Comparison of ENCODE assay signal across 8 cellular contexts in genomic region chr12:6928703-6929407, GRCh38. TPM values are rescaled to one million over a fixed set of nuclear protein-coding genes. Genes with fewer than 3 reads are reported as not detected.
DNase-seq lines count a peak whose midpoint lies in the region; TF ChIP-seq lines count a peak whose summit lies in the region.

No MANE protein-coding gene starts in this region.

- H3K4me3 ChIP-seq in iPS-18a (ENCODE audit: low read length) (peak overlapping the region; percentile 95), stomach (peak overlapping the region; percentile 64 to 95 (median 86))

- no peaks in the 10 kb centered on the region for H3K9me3 Mint-ChIP-seq in activated T-helper 2 cell treated with anti-CD3 and anti-CD28 coated beads, Interferon-gamma antibody, Interleukin-2, Interleukin-4, amounts not matched to agents 10 μg/mL and 5 μg/mL and 100 μg/mL, durations not matched to agents 14 hours and 24 hours and 36 hours

- H3K4me3 Mint-ChIP-seq in activated T-helper 2 cell treated with anti-CD3 and anti-CD28 coated beads, Interferon-gamma antibody, Interleukin-2, Interleukin-4, amounts not matched to agents 10 μg/mL and 5 μg/mL and 100 μg/mL, durations not matched to agents 14 hours and 24 hours and 36 hours (ENCODE audit: low read depth): peak overlapping the region; percentile 94

- H3K9ac ChIP-seq in iPS-18a (ENCODE audit: low read length): peak overlapping the region; percentile 78

- H3K4me1 ChIP-seq in iPS-18a (ENCODE audit: control insufficient read depth, low read depth, low read length): peaks cover 41% of the 10 kb centered on the region
- H3K4me1 ChIP-seq in stomach: peaks cover 56 to 89% (median 77%) of the 10 kb centered on the region in 4 donors

- no peak for TF ChIP-seq POLR2A in stomach (IDR thresholded peaks at IDR 0.05)

- no peak for TF ChIP-seq CTCF in stomach (IDR thresholded peaks at IDR 0.05)

- no peak for TF ChIP-seq EP300 in stomach (IDR thresholded peaks at IDR 0.05)

- WGBS in stomach, 5 donors: 5 to 13% (median 9%) methylated on average over 19 of the region's 19 CpGs

- intact Hi-C loops in activated T-helper 2 cell treated with anti-CD3 and anti-CD28 coated beads, Interferon-gamma antibody, Interleukin-2, Interleukin-4, amounts not matched to agents 10 μg/mL and 5 μg/mL and 100 μg/mL, durations not matched to agents 14 hours and 24 hours and 36 hours (cut with micrococcal nuclease): no loop called here
- intact Hi-C loops in stomach (cut with DNase I; ENCODE audit: low total_unique reads): no loop called here

- H3K27me3 ChIP-seq in iPS-18a (ENCODE audit: control insufficient read depth, insufficient read depth, low read length) (no peaks in the 10 kb centered on the region), stomach (no peaks in the 10 kb centered on the region)

- H3K27ac ChIP-seq in iPS-18a (ENCODE audit: low read length) (no peak overlapping the region), stomach (peak overlapping the region; percentile 90 to 99 (median 97))

- DNase-seq in NCI-H1092 treated with DMSO at 0.1 percent for 48 hours (lab: John Stamatoyannopoulos, UW): peak; percentile 14
- DNase-seq in NCI-H1092 (lab: John Stamatoyannopoulos, UW): no peak
- no peak for DNase-seq in activated T-helper 2 cell treated with anti-CD3 and anti-CD28 coated beads, Interferon-gamma antibody, Interleukin-2, Interleukin-4, amounts not matched to agents 10 μg/mL and 5 μg/mL and 100 μg/mL, durations not matched to agents 14 hours and 24 hours and 36 hours (ENCODE audit: low spot score)
- DNase-seq in stomach: no peak
- no peak for DNase-seq in NCI-H2029 (lab: John Stamatoyannopoulos, UW)
- no peak for DNase-seq in SIG-M5 treated with dmso at 0.1 percent for 504 hours (lab: John Stamatoyannopoulos, UW; ENCODE audit: unreplicated experiment)
- no peak for DNase-seq in effector CD4-positive, alpha-beta T cell

- H3K4me1 Mint-ChIP-seq in activated T-helper 2 cell treated with anti-CD3 and anti-CD28 coated beads, Interferon-gamma antibody, Interleukin-2, Interleukin-4, amounts not matched to agents 10 μg/mL and 5 μg/mL and 100 μg/mL, durations not matched to agents 14 hours and 24 hours and 36 hours (ENCODE audit: low read depth): peaks cover 65% of the 10 kb centered on the region

- H3K27me3 Mint-ChIP-seq in activated T-helper 2 cell treated with anti-CD3 and anti-CD28 coated beads, Interferon-gamma antibody, Interleukin-2, Interleukin-4, amounts not matched to agents 10 μg/mL and 5 μg/mL and 100 μg/mL, durations not matched to agents 14 hours and 24 hours and 36 hours (ENCODE audit: low read depth): no peaks in the 10 kb centered on the region

- peak overlapping the region; percentile 85 for H3K27ac Mint-ChIP-seq in activated T-helper 2 cell treated with anti-CD3 and anti-CD28 coated beads, Interferon-gamma antibody, Interleukin-2, Interleukin-4, amounts not matched to agents 10 μg/mL and 5 μg/mL and 100 μg/mL, durations not matched to agents 14 hours and 24 hours and 36 hours

- no peaks in the 10 kb centered on the region for H3K9me3 ChIP-seq in iPS-18a (ENCODE audit: control insufficient read depth, low read depth, low read length)
- H3K9me3 ChIP-seq in stomach: no peaks in the 10 kb centered on the region

- peaks cover 26% of the 10 kb centered on the region for H3K36me3 Mint-ChIP-seq in activated T-helper 2 cell treated with anti-CD3 and anti-CD28 coated beads, Interferon-gamma antibody, Interleukin-2, Interleukin-4, amounts not matched to agents 10 μg/mL and 5 μg/mL and 100 μg/mL, durations not matched to agents 14 hours and 24 hours and 36 hours (ENCODE audit: low read depth)

- H3K36me3 ChIP-seq in iPS-18a (ENCODE audit: control insufficient read depth, low read depth, low read length): peaks cover 15% of the 10 kb centered on the region
- H3K36me3 ChIP-seq in stomach: peaks cover 0 to 13% (median 7%) of the 10 kb centered on the region in 4 donors

RNA-seq across cellular contexts. Expression of gene ATN1, which starts 1.1 kb away (rescaled TPM):
- 66.8 and 70.5 TPM in 2 replicates for total RNA-seq in activated T-helper 2 cell treated with anti-CD3 and anti-CD28 coated beads, Interferon-gamma antibody, Interleukin-2, Interleukin-4, amounts not matched to agents 10 μg/mL and 5 μg/mL and 100 μg/mL, durations not matched to agents 14 hours and 24 hours and 36 hours
- 100 to 1,000 TPM in 3 of 5 donors, 10 to 100 TPM in 2; 23.3 to 694 (median 291) TPM for total RNA-seq in stomach
- polyA plus RNA-seq in stomach: 10 to 100 TPM; 44.4 to 57.4 (median 48.8) TPM

RNA-seq across cellular contexts. Expression of gene ENO2, which starts 14.5 kb away (rescaled TPM):
- 230 and 235 TPM in 2 replicates for total RNA-seq in activated T-helper 2 cell treated with anti-CD3 and anti-CD28 coated beads, Interferon-gamma antibody, Interleukin-2, Interleukin-4, amounts not matched to agents 10 μg/mL and 5 μg/mL and 100 μg/mL, durations not matched to agents 14 hours and 24 hours and 36 hours
- 10 to 100 TPM in 2 of 5 donors, 1 to 10 TPM in 3; 2.3 to 62.9 (median 8.6) TPM for total RNA-seq in stomach
- 10 to 100 TPM in 2 of 3 donors, 1 to 10 TPM in 1; 9.3 to 19.7 (median 10.1) TPM for polyA plus RNA-seq in stomach

RNA-seq across cellular contexts. Expression of gene RNU7-1, which starts 14.8 kb away (rescaled TPM):
- not detected in 2 replicates for total RNA-seq in activated T-helper 2 cell treated with anti-CD3 and anti-CD28 coated beads, Interferon-gamma antibody, Interleukin-2, Interleukin-4, amounts not matched to agents 10 μg/mL and 5 μg/mL and 100 μg/mL, durations not matched to agents 14 hours and 24 hours and 36 hours
- not detected for total RNA-seq in stomach
- polyA plus RNA-seq in stomach: not detected

RNA-seq across cellular contexts. Expression of gene C12orf57, which starts 15.0 kb away (rescaled TPM):
- total RNA-seq in activated T-helper 2 cell treated with anti-CD3 and anti-CD28 coated beads, Interferon-gamma antibody, Interleukin-2, Interleukin-4, amounts not matched to agents 10 μg/mL and 5 μg/mL and 100 μg/mL, durations not matched to agents 14 hours and 24 hours and 36 hours: 158 and 173 TPM in 2 replicates
- 100 to 1,000 TPM; 155 to 453 (median 306) TPM for total RNA-seq in stomach
- 100 to 1,000 TPM; 418 to 621 (median 443) TPM for polyA plus RNA-seq in stomach

RNA-seq across cellular contexts. Expression of gene PTPN6, which starts 22.3 kb away (rescaled TPM):
- 250 and 252 TPM in 2 replicates for total RNA-seq in activated T-helper 2 cell treated with anti-CD3 and anti-CD28 coated beads, Interferon-gamma antibody, Interleukin-2, Interleukin-4, amounts not matched to agents 10 μg/mL and 5 μg/mL and 100 μg/mL, durations not matched to agents 14 hours and 24 hours and 36 hours
- 10 to 100 TPM; 11.2 to 36.6 (median 28.0) TPM for total RNA-seq in stomach
- polyA plus RNA-seq in stomach: 10 to 100 TPM; 40.6 to 51.2 (median 41.2) TPM
